1 cellular context compared by ENCODE assay signal in genomic region chr2:213751446-213751845, GRCh38.
TF ChIP-seq lines count a peak whose summit lies in the region.

No MANE protein-coding gene starts in this region.

TF ChIP-seq in GM12878, 131 proteins besides CTCF, POLR2A, EP300 and RAD21 (continued from another document and continues in another):
- no peak for TF ChIP-seq CEBPZ (IDR thresholded peaks at IDR 0.05; ENCODE audit: low read depth, low read length)
- no peak; the same call in 1 of the 2 replicates for TF ChIP-seq CHD2 (IDR thresholded peaks at IDR 0.05; ENCODE audit: borderline replicate concordance, low read depth, low read length)
- 0 out of 2 replicates have a peak, but pooled peaks have one; percentile 24 for TF ChIP-seq POLR2AphosphoS5 (IDR thresholded peaks at IDR 0.05; ENCODE audit: low read length)
- no peak for TF ChIP-seq ETV6 (conservative IDR thresholded peaks at IDR 0.05 in 1 of 2, IDR thresholded peaks at IDR 0.05 in 1 of 2; ENCODE audit: borderline replicate concordance in 1 of 2, low read depth in 1 of 2)
- no peak for TF ChIP-seq SUZ12 (IDR thresholded peaks at IDR 0.05; ENCODE audit: unreplicated experiment)
- TF ChIP-seq CUX1 (IDR thresholded peaks at IDR 0.05; ENCODE audit: insufficient replicate concordance, low read depth, low read length) = no peak
- peak; percentile 84 for TF ChIP-seq MEF2B (IDR thresholded peaks at IDR 0.05; ENCODE audit: partially characterized antibody, poor library complexity, severe bottlenecking)
- no peak for TF ChIP-seq SMC3 (IDR thresholded peaks at IDR 0.05; ENCODE audit: borderline replicate concordance, low read length)
- no peak; the same call in 1 of the 2 replicates for TF ChIP-seq BACH1 (IDR thresholded peaks at IDR 0.05; ENCODE audit: borderline replicate concordance)
- TF ChIP-seq ZNF592 (IDR thresholded peaks at IDR 0.05) = no peak
- TF ChIP-seq NFYA (IDR thresholded peaks at IDR 0.05; ENCODE audit: borderline replicate concordance, low read depth, low read length) = no peak
- no peak for TF ChIP-seq EGR1 (IDR thresholded peaks at IDR 0.05; ENCODE audit: borderline replicate concordance in 1 of 2, low read depth in 2 of 2, low read length in 2 of 2)
- TF ChIP-seq USF2 (IDR thresholded peaks at IDR 0.05; ENCODE audit: borderline replicate concordance, low read depth, low read length) = no peak
- TF ChIP-seq CHD1 (IDR thresholded peaks at IDR 0.05; ENCODE audit: low read depth, low read length) = no peak
- TF ChIP-seq PBX3 (IDR thresholded peaks at IDR 0.05; ENCODE audit: insufficient replicate concordance, low read depth, low read length) = no peak
- 0 out of 2 replicates have a peak, but pooled peaks have one; percentile 37 for TF ChIP-seq MLLT1 (IDR thresholded peaks at IDR 0.05)
- 0 out of 2 replicates have a peak, but pooled peaks have one; percentile 62 for TF ChIP-seq MEF2A (IDR thresholded peaks at IDR 0.05; ENCODE audit: insufficient read depth, low read depth, low read length)
- no peak for TF ChIP-seq MXI1 (IDR thresholded peaks at IDR 0.05; ENCODE audit: low read depth, low read length)
- peak; percentile 88 for TF ChIP-seq MTA2 (IDR thresholded peaks at IDR 0.05; ENCODE audit: low read depth)
- TF ChIP-seq DPF2 (IDR thresholded peaks at IDR 0.05) = peak; percentile 81
- peak; percentile 57 for TF ChIP-seq SKIL (IDR thresholded peaks at IDR 0.05; ENCODE audit: low read depth, poor library complexity, severe bottlenecking)
- TF ChIP-seq RELA (IDR thresholded peaks at IDR 0.05; ENCODE audit: borderline replicate concordance, partially characterized antibody) = no peak
- no peak for TF ChIP-seq GABPA (IDR thresholded peaks at IDR 0.05; ENCODE audit: low read depth)
- TF ChIP-seq TCF12 (IDR thresholded peaks at IDR 0.05; ENCODE audit: low read depth, low read length) = peak; percentile 20; the same call in 1 of the 2 replicates
- TF ChIP-seq ZBTB33 (IDR thresholded peaks at IDR 0.05) = no peak
- no peak for TF ChIP-seq RAD51 (IDR thresholded peaks at IDR 0.05)
